In the genomic region with DNA sequence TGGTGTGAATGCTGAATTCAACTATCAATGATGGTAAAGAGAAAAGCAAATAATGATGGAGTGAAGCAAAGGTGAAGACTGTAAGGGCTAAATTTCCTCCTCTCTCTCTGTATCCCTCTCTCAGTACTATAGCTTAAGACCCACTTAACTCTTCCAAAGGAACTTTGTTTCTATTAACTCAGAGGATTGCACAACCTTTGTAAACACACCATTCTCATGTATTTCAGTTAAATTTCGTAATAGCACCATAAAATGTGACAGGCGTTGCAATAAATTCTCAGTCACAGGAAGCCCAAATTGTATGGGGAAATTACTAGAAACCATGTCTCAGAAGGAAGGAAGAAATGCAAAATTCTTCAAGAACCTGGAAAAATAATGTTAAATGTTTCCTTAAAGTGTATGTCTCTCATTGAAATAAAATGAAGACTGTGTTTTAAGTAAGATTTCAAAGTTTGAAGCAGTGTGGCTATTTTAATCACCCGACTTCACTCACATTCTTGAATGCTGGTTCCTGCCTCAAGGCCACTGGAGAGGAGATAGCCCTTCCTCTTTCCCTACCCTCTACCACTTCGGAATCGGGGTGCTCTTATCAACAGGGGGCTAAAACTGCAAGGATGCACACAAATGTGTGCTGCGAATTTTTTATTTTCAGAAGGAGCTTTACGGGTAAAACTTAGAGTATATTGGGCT, we compare ENCODE assay signal across 8 cellular contexts.
A peak's percentile ranks its signal among the peaks of the same experiment; 100 is the strongest.
DNase-seq lines count a peak whose midpoint lies in the region; ATAC-seq and TF ChIP-seq lines count a peak whose summit lies in the region.

No MANE protein-coding gene starts in this region.

- POLR2A ChIA-PET in AG04449 (lab: Yijun Ruan, JAX), result no interaction called here

- TF ChIP-seq CTCF in AG04449 (IDR thresholded peaks at IDR 0.05; ENCODE audit: insufficient read depth, low read length, missing control alignments), result no peak

- no peak overlapping the region for H3K4me3 ChIP-seq in AG04449 (ENCODE audit: low read depth, low read length)

- ATAC-seq in left colon (peak; percentile 83), HG03045 (IDR thresholded peaks at IDR 0.05; ENCODE audit: unreplicated experiment) (no peak)

- DNase-seq in AG04449 (ENCODE audit: low read depth, low spot score) (peak; percentile 7), HS-5 (ENCODE audit: low read depth) (peak; percentile 61), SK-MEL-5 (ENCODE audit: low read depth, low spot score) (peak; percentile 40), left colon (no peak), T1000 (lab: John Stamatoyannopoulos, UW) (no peak), NCI-H1417 treated with DMSO at 0.1 percent for 48 hours (lab: John Stamatoyannopoulos, UW) (no peak), NCI-H510A (lab: John Stamatoyannopoulos, UW) (no peak)

- CTCF ChIA-PET in AG04449 (lab: Yijun Ruan, JAX), result interaction anchor here (0.7 to 5.1 kb wide), 22 partner anchors 10 to 1442 kb away, joined by 3 to 45 read pairs (median 4); no protein-coding TSS in a partner anchor

- in situ Hi-C loops in SK-MEL-5 (cut with HindIII; ENCODE audit: low pct_unique_long_range_greater_than_20kb, low sequenced_read_pairs), result no loop called here

- intact Hi-C loops in left colon (cut with DNase I, micrococcal nuclease), result no loop called here

Comparison
In these comparisons a context has a peak if more than half of its experiments do, and no peak if none do; other contexts are left out.
1. DNase-seq: peak in AG04449 (single experiment), HS-5 (single experiment) and SK-MEL-5 (single experiment); none in left colon (0 of 2), T1000 (single experiment), NCI-H1417 treated with DMSO at 0.1 percent for 48 hours (single experiment) and NCI-H510A (single experiment).